8 cellular contexts compared by ENCODE assay signal in the genomic region with DNA sequence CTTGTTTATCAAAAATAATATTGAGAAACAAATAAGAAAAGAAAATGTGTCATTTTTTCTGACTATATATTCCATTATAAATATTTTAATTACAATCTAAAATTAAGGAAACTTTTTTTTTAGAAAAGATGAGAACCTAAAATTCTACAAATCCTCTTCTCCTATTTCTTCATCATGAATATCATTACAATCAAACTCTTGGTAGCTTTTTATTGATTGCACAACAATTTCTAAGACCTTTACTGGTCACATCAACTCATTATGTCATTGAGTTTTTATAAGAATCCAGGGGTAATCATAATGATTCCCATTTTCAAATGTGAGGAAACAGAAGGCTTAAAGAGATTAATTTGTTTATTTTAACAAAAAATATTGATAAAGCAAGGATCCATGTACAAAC.
"Had no signal": no experiment of that assay in that cellular context is flagged by ENCODE, and none has a peak within 500 bp of the region (broad histone marks: within the 10 kb centered on the region; RNA-seq: fewer than 3 reads in every experiment).

No MANE protein-coding gene starts in this region.

- DNase-seq: GDM1, GF-D8 had no signal

- FAIRE-seq: G401.6, GM12878, GM12891, GM12892, GM18507, GM19239 had no signal

- H3K4me3 ChIP-seq: GM12878 had no signal

- ATAC-seq: GM12878 had no signal
